In the genomic region with DNA sequence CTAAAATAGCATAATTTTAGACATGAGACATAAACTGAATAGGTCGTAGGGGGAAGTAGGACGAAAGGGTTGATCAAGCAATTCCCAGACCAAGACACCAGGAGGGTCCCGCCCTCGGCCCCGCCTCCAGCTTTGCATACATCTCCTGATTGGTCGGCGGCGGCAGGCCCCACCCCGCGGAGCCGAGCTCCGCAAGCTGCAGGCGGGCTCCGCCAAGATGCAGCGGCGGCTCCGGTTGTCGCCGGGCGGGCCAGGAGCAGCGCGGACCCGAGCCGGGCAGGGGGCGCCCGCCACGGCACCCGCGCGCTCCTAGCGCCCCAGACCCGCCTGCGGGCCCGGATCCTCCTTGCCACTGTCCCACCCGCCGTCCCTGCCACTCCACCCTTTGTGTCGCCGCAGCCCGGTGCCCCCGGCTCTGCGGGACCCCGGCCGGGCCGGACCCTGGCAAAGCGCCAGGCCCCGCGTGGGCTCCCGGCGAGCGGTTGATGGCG, we compare ENCODE assay signal across 8 cellular contexts. TPM values are rescaled to one million over a fixed set of nuclear protein-coding genes. Genes with fewer than 3 reads are reported as not detected.
DNase-seq lines count a peak whose midpoint lies in the region; ATAC-seq and TF ChIP-seq lines count a peak whose summit lies in the region.

A gene (plus strand): TSS at position 215 of the 491 bp plus-strand sequence. CDS start 412 bp downstream, outside the sequence.

- H4K20me1 ChIP-seq in smooth muscle cell (ENCODE audit: low read depth): peaks cover 17% of the 10 kb centered on the region

- peak within 1 kb of the TSS; percentile 98 for H3K27ac ChIP-seq in smooth muscle cell (ENCODE audit: low read depth)

- DNase-seq in 8988T (peak; percentile 78), NCI-H2227 (lab: John Stamatoyannopoulos, UW; ENCODE audit: unreplicated experiment) (peak; percentile 96), activated B cell treated with CpG ODN at 0.5 μM for 24 hours (peak; percentile 95), cardiac fibroblast (ENCODE audit: low read depth in 2 of 2) (peak; percentile 91 to 95), immature natural killer cell (peak; percentile 91 to 92 (median 91)), smooth muscle cell (lab: John Stamatoyannopoulos, UW; ENCODE audit: unreplicated experiment) (peak; percentile 77)

- peak within 1 kb of the TSS; percentile 94 for H3K4me2 ChIP-seq in smooth muscle cell

- POLR2A ChIA-PET in activated B cell treated with CpG ODN at 0.5 μM for 24 hours (lab: Charles Lee): interaction anchor here (0.5 to 2.9 kb wide), 6 partner anchors 15 to 302 kb away, joined by 3 to 23 read pairs (median 4); a partner anchor contains a TSS

- peak within 1 kb of the TSS; percentile 64 for H3K27ac Mint-ChIP-seq in activated B cell treated with CpG ODN at 0.5 μM for 24 hours
- peak within 1 kb of the TSS in 3 of 6 donors; percentile 21 to 62 (median 58) for H3K27ac Mint-ChIP-seq in immature natural killer cell

- no peaks in the 10 kb centered on the region for H3K36me3 Mint-ChIP-seq in activated B cell treated with CpG ODN at 0.5 μM for 24 hours (ENCODE audit: low read depth)
- no peaks in the 10 kb centered on the region for H3K36me3 Mint-ChIP-seq in immature natural killer cell

- H3K9ac ChIP-seq in smooth muscle cell (ENCODE audit: low read depth): peak within 1 kb of the TSS; percentile 95

- WGBS in smooth muscle cell (ENCODE audit: low lambda C conversion rate): under 1% methylated on average over 32 of the region's 51 CpGs

- H3K27me3 Mint-ChIP-seq in activated B cell treated with CpG ODN at 0.5 μM for 24 hours: peaks cover 4% of the 10 kb centered on the region
- H3K27me3 Mint-ChIP-seq in immature natural killer cell (ENCODE audit: low read depth in 3 of 3): peaks cover 0 to 15% (median 9%) of the 10 kb centered on the region in 3 donors

- H3K4me3 Mint-ChIP-seq in activated B cell treated with CpG ODN at 0.5 μM for 24 hours: peak within 1 kb of the TSS; percentile 81
- peak within 1 kb of the TSS; percentile 86 to 91 (median 90) for H3K4me3 Mint-ChIP-seq in immature natural killer cell

- no peaks in the 10 kb centered on the region for H3K27me3 ChIP-seq in smooth muscle cell (ENCODE audit: low read depth)

- no peak within 1 kb of the TSS for H2AFZ ChIP-seq in smooth muscle cell (ENCODE audit: low read depth)

- H3K9me3 Mint-ChIP-seq in activated B cell treated with CpG ODN at 0.5 μM for 24 hours (no peaks in the 10 kb centered on the region), immature natural killer cell (no peaks in the 10 kb centered on the region)

- H3K4me1 ChIP-seq in smooth muscle cell (ENCODE audit: low read depth): peaks cover 12% of the 10 kb centered on the region

- intact Hi-C loops in activated B cell treated with CpG ODN at 0.5 μM for 24 hours (cut with micrococcal nuclease): loop anchor here (1.0 to 2.0 kb wide), 4 partner anchors 15 to 59 kb away; a partner anchor contains a TSS

- no peak for TF ChIP-seq CTCF in activated B cell treated with CpG ODN at 0.5 μM for 24 hours (IDR thresholded peaks at IDR 0.05)
- TF ChIP-seq CTCF in cardiac fibroblast (IDR thresholded peaks at IDR 0.05; ENCODE audit: low read depth, low read length): no peak
- TF ChIP-seq CTCF in smooth muscle cell (IDR thresholded peaks at IDR 0.05; ENCODE audit: borderline replicate concordance, insufficient read depth, poor library complexity, severe bottlenecking): no peak

- H3K4me3 ChIP-seq in cardiac fibroblast (replicated peaks in 1 of 2; ENCODE audit: low read depth in 2 of 2, low read length in 2 of 2) (peak within 1 kb of the TSS; percentile 75 to 80), smooth muscle cell (peak within 1 kb of the TSS; percentile 93)

- peaks cover 12% of the 10 kb centered on the region for H3K4me1 Mint-ChIP-seq in activated B cell treated with CpG ODN at 0.5 μM for 24 hours
- H3K4me1 Mint-ChIP-seq in immature natural killer cell: peaks cover 10 to 16% of the 10 kb centered on the region in 2 donors

- CTCF ChIA-PET in activated B cell treated with CpG ODN at 0.5 μM for 24 hours (lab: Charles Lee): interaction anchor here (0.7 to 2.0 kb wide), 6 partner anchors 15 to 194 kb away, joined by 3 to 9 read pairs (median 3); a partner anchor contains a TSS

- ATAC-seq in GM18867 (IDR thresholded peaks at IDR 0.05; ENCODE audit: unreplicated experiment) (peak; percentile 88), HG03135 (IDR thresholded peaks at IDR 0.05; ENCODE audit: unreplicated experiment) (peak; percentile 87), activated B cell treated with CpG ODN at 0.5 μM for 24 hours (ENCODE audit: low read depth) (peak; percentile 98)

- H3F3A ChIP-seq in smooth muscle cell (ENCODE audit: low read depth): peaks cover 15% of the 10 kb centered on the region

- no peaks in the 10 kb centered on the region for H3K36me3 ChIP-seq in smooth muscle cell (ENCODE audit: low read depth)

- H3K79me2 ChIP-seq in smooth muscle cell (ENCODE audit: low read depth): peaks cover 36% of the 10 kb centered on the region

- no peaks in the 10 kb centered on the region for H3K9me3 ChIP-seq in smooth muscle cell (replicated peaks; ENCODE audit: low read depth)

RNA-seq across cellular contexts. Expression of the gene that starts here (rescaled TPM):
- total RNA-seq in activated B cell treated with CpG ODN at 0.5 μM for 24 hours: not detected in 2 replicates
- not detected for polyA plus RNA-seq in immature natural killer cell
- 35.9 and 40.7 TPM in 2 replicates for total RNA-seq in smooth muscle cell
- polyA plus RNA-seq in smooth muscle cell: 37.8 and 39.9 TPM in 2 replicates

Comparison
In these comparisons a context has a peak if more than half of its experiments do, and no peak if none do; other contexts are left out.
1. Peak in every context shown above with its lines: DNase-seq, ATAC-seq, H3K4me3 ChIP-seq and H3K27ac ChIP-seq.
2. RNA of the gene that starts here (total RNA-seq): 35.9 to 40.7 TPM in smooth muscle cell; not detected in activated B cell treated with CpG ODN at 0.5 μM for 24 hours; every median in the first group is over 10 times any median in the second.
3. RNA of the gene that starts here (polyA plus RNA-seq): 37.8 to 39.9 TPM in smooth muscle cell; not detected in immature natural killer cell; every median in the first group is over 10 times any median in the second.
4. Peak in DNase-seq and ATAC-seq in activated B cell treated with CpG ODN at 0.5 μM for 24 hours; RNA of the gene not detected or under 1 TPM.
5. Peak in DNase-seq in immature natural killer cell; RNA of the gene not detected or under 1 TPM.